3 cellular contexts compared by ENCODE assay signal in genomic region chr7:151043449-151043848, GRCh38. TPM values are rescaled to one million over a fixed set of nuclear protein-coding genes. Genes with fewer than 3 reads are reported as not detected.
"Had no signal": no experiment of that assay in that cellular context is flagged by ENCODE, and none has a peak within 500 bp of the region (broad histone marks: within the 10 kb centered on the region; RNA-seq: fewer than 3 reads in every experiment).

No MANE protein-coding gene starts in this region.

RNA-seq across cellular contexts. Expression of gene ATG9B, which starts 19.2 kb away (rescaled TPM):
- total RNA-seq: subcutaneous adipose tissue, tibial nerve, urinary bladder had no signal
